In genomic region chr2:13492262-13492661, GRCh38 we compare ENCODE assay signal across 34 cellular contexts.
"Had no signal": no experiment of that assay in that cellular context is flagged by ENCODE, and none has a peak within 500 bp of the region (broad histone marks: within the 10 kb centered on the region; RNA-seq: fewer than 3 reads in every experiment).

No MANE protein-coding gene starts in this region.

- FAIRE-seq: astrocyte, bronchial epithelial cell had no signal

- H3K4me3 ChIP-seq: adrenal gland, ascending aorta, body of pancreas, breast epithelium, cardiac muscle cell had no signal

- H3K4me1 ChIP-seq: adrenal gland, ascending aorta, body of pancreas, breast epithelium had no signal

- H3K27ac ChIP-seq: adrenal gland, ascending aorta, body of pancreas, brain microvascular endothelial cell, breast epithelium, cardiac muscle cell had no signal

- H3K27me3 ChIP-seq: adrenal gland, ascending aorta, body of pancreas, brain microvascular endothelial cell, breast epithelium, cardiac muscle cell had no signal

- H3K9me3 ChIP-seq: adrenal gland, ascending aorta, body of pancreas, breast epithelium had no signal

- DNase-seq: activated effector memory CD4-positive, alpha-beta T cell treated with anti-CD3 and anti-CD28 coated beads, Interleukin-2, amount 50 U/mL, for 16 hours; activated effector memory CD4-positive, alpha-beta T cell treated with Interleukin-2 at 50 U/mL for 16 hours; activated gamma-delta T cell; activated gamma-delta T cell treated with Interleukin-2 at 50 U/mL for 16 hours; activated naive CD4-positive, alpha-beta T cell; activated naive CD4-positive, alpha-beta T cell treated with anti-CD3 and anti-CD28 coated beads for 36 hours; activated naive CD4-positive, alpha-beta T cell treated with anti-CD3 and anti-CD28 coated beads, Interleukin-2, amount 10 ng/mL, durations not matched to agents 7 days and 5 days; activated naive CD4-positive, alpha-beta T cell treated with anti-CD3 and anti-CD28 coated beads, Interleukin-2, amount 50 U/mL, for 16 hours; activated naive CD4-positive, alpha-beta T cell treated with Interleukin-2 at 50 U/mL for 16 hours; activated naive CD8-positive, alpha-beta T cell treated with anti-CD3 and anti-CD28 coated beads for 36 hours; activated naive CD8-positive, alpha-beta T cell treated with anti-CD3 and anti-CD28 coated beads, Interleukin-2, amount 10 ng/mL, durations not matched to agents 7 days and 5 days; activated naive CD8-positive, alpha-beta T cell treated with anti-CD3 and anti-CD28 coated beads, Interleukin-2, amount 50 U/mL, for 24 hours; activated T-cell treated with anti-CD3 and anti-CD28 coated beads, Interleukin-2, amount 50 U/mL, for 1 hour; activated T-cell treated with anti-CD3 and anti-CD28 coated beads, Interleukin-2, amount 50 U/mL, for 24 hours; activated T-cell treated with anti-CD3 and anti-CD28 coated beads, Interleukin-2, amount 50 U/mL, for 4 hours; activated T-cell treated with anti-CD3 and anti-CD28 coated beads, Interleukin-2, amount 50 U/mL, for 48 hours; activated T-cell treated with anti-CD3 and anti-CD28 coated beads, Interleukin-2, amount 50 U/mL, for 72 hours; adrenal gland; amniotic stem cell; amygdala; anterior cingulate cortex; aorta; body of pancreas; brain microvascular endothelial cell; caudate nucleus; central memory CD4-positive, alpha-beta T cell; cerebellar nuclear complex had no signal

- H3K36me3 ChIP-seq: adrenal gland, ascending aorta, brain microvascular endothelial cell, breast epithelium, cardiac muscle cell had no signal

- ATAC-seq: activated naive CD4-positive, alpha-beta T cell treated with anti-CD3 and anti-CD28 coated beads, Interleukin-2, amount 50 U/mL, for 72 hours; activated naive CD8-positive, alpha-beta T cell treated with anti-CD3 and anti-CD28 coated beads, Interleukin-2, amount 50 U/mL, for 24 hours; activated T-cell treated with anti-CD3 and anti-CD28 coated beads, Interleukin-2, amount 50 U/mL, for 4 hours; activated T-cell treated with anti-CD3 and anti-CD28 coated beads, Interleukin-2, amount 50 U/mL, for 72 hours; activated T-helper 17 cell treated with anti-CD3 and anti-CD28 coated beads, Interleukin-2, amount 50 U/mL, for 72 hours; body of pancreas had no signal
